15 cellular contexts compared by ENCODE assay signal in genomic region chr3:14410106-14410500, GRCh38. TPM values are rescaled to one million over a fixed set of nuclear protein-coding genes. Genes with fewer than 3 reads are reported as not detected.
DNase-seq lines count a peak whose midpoint lies in the region; ATAC-seq and TF ChIP-seq lines count a peak whose summit lies in the region.
"Had no signal": no experiment of that assay in that cellular context is flagged by ENCODE, and none has a peak within 500 bp of the region (broad histone marks: within the 10 kb centered on the region; RNA-seq: fewer than 3 reads in every experiment).

No MANE protein-coding gene starts in this region.

- peak overlapping the region; percentile 76 to 91 for H3K27ac Mint-ChIP-seq in natural killer cell treated with Interleukin-12 subunit alpha and Interleukin-12 subunit beta and Interleukin-15 and Interleukin-18, amount 100 ng/mL, for 72 hours
- peak overlapping the region in 1 of 2 donors; percentile 41 for H3K27ac Mint-ChIP-seq in natural killer cell
- H3K27ac Mint-ChIP-seq in activated CD4-positive, alpha-beta memory T cell treated with anti-CD3 and anti-CD28 coated beads for 36 hours = peak overlapping the region; percentile 84

- H3K4me3 Mint-ChIP-seq in natural killer cell treated with Interleukin-12 subunit alpha and Interleukin-12 subunit beta and Interleukin-15 and Interleukin-18, amount 100 ng/mL, for 72 hours = peak overlapping the region; percentile 15
- no peak overlapping the region for H3K4me3 Mint-ChIP-seq in natural killer cell
- H3K4me3 Mint-ChIP-seq in activated CD4-positive, alpha-beta memory T cell treated with anti-CD3 and anti-CD28 coated beads for 36 hours = no peak overlapping the region

- no peaks in the 10 kb centered on the region for H3K27me3 ChIP-seq in lower lobe of right lung (ENCODE audit: low read depth)
- H3K27me3 ChIP-seq in upper lobe of right lung = no peaks in the 10 kb centered on the region
- H3K27me3 ChIP-seq: BE2C had no signal

- no peak overlapping the region for H3K4me3 ChIP-seq in lower lobe of right lung
- H3K4me3 ChIP-seq in upper lobe of right lung = no peak overlapping the region

- TF ChIP-seq CTCF in natural killer cell (IDR thresholded peaks at IDR 0.05) (no peak), lower lobe of right lung (IDR thresholded peaks at IDR 0.05) (no peak), upper lobe of right lung (IDR thresholded peaks at IDR 0.05) (no peak)

- no peak for DNase-seq in natural killer cell treated with Interleukin-12 subunit alpha and Interleukin-12 subunit beta and Interleukin-15 and Interleukin-18, amount 100 ng/mL, for 72 hours (ENCODE audit: low spot score)
- DNase-seq in natural killer cell (no peak), lower lobe of right lung (no peak), upper lobe of right lung (no peak), AG08395 (ENCODE audit: low spot score) (no peak), NCI-H69 (lab: John Stamatoyannopoulos, UW) (no peak)
- DNase-seq in activated CD4-positive, alpha-beta memory T cell treated with anti-CD3 and anti-CD28 coated beads for 36 hours = no peak
- DNase-seq: BE2C; cerebellar nuclear complex; H7; NCI-H1694; NCI-H524 treated with DMSO at 0.1 percent for 48 hours; stimulated activated CD4-positive, alpha-beta T cell treated with anti-CD3 and anti-CD28 coated beads, Interleukin-2, amount 100 ng/mL, for 48 hours had no signal

- H3K36me3 Mint-ChIP-seq in natural killer cell treated with Interleukin-12 subunit alpha and Interleukin-12 subunit beta and Interleukin-15 and Interleukin-18, amount 100 ng/mL, for 72 hours = no peaks in the 10 kb centered on the region
- no peaks in the 10 kb centered on the region for H3K36me3 Mint-ChIP-seq in natural killer cell
- H3K36me3 Mint-ChIP-seq in activated CD4-positive, alpha-beta memory T cell treated with anti-CD3 and anti-CD28 coated beads for 36 hours = peaks cover 12% of the 10 kb centered on the region

- no peaks in the 10 kb centered on the region for H3K27me3 Mint-ChIP-seq in natural killer cell treated with Interleukin-12 subunit alpha and Interleukin-12 subunit beta and Interleukin-15 and Interleukin-18, amount 100 ng/mL, for 72 hours
- no peaks in the 10 kb centered on the region for H3K27me3 Mint-ChIP-seq in natural killer cell (ENCODE audit: low read depth in 2 of 2)
- H3K27me3 Mint-ChIP-seq in activated CD4-positive, alpha-beta memory T cell treated with anti-CD3 and anti-CD28 coated beads for 36 hours = no peaks in the 10 kb centered on the region

- H3K36me3 ChIP-seq in lower lobe of right lung (peaks cover 15% of the 10 kb centered on the region), upper lobe of right lung (peaks cover 5% of the 10 kb centered on the region)
- H3K36me3 ChIP-seq: BE2C had no signal

- ATAC-seq in natural killer cell treated with Interleukin-12 subunit alpha and Interleukin-12 subunit beta and Interleukin-15 and Interleukin-18, amount 100 ng/mL, for 72 hours = no peak
- no peak for ATAC-seq in natural killer cell
- ATAC-seq in lower lobe of right lung = no peak
- ATAC-seq in upper lobe of right lung = no peak
- no peak for ATAC-seq in GM18511 (IDR thresholded peaks at IDR 0.05; ENCODE audit: unreplicated experiment)

- H3K9me3 ChIP-seq in lower lobe of right lung (no peaks in the 10 kb centered on the region), upper lobe of right lung (no peaks in the 10 kb centered on the region)
- H3K9me3 ChIP-seq: BE2C had no signal

- H3K9me3 Mint-ChIP-seq in natural killer cell treated with Interleukin-12 subunit alpha and Interleukin-12 subunit beta and Interleukin-15 and Interleukin-18, amount 100 ng/mL, for 72 hours = no peaks in the 10 kb centered on the region
- no peaks in the 10 kb centered on the region for H3K9me3 Mint-ChIP-seq in natural killer cell
- H3K9me3 Mint-ChIP-seq in activated CD4-positive, alpha-beta memory T cell treated with anti-CD3 and anti-CD28 coated beads for 36 hours = no peaks in the 10 kb centered on the region

- H3K27ac ChIP-seq in lower lobe of right lung (peak overlapping the region; percentile 68), upper lobe of right lung (peak overlapping the region; percentile 78)
- H3K27ac ChIP-seq: parathyroid adenoma had no signal

- peaks cover 81% of the 10 kb centered on the region for H3K4me1 ChIP-seq in lower lobe of right lung
- H3K4me1 ChIP-seq in upper lobe of right lung = peaks cover 55% of the 10 kb centered on the region
- H3K4me1 ChIP-seq: parathyroid adenoma had no signal

- H3K4me1 Mint-ChIP-seq in natural killer cell treated with Interleukin-12 subunit alpha and Interleukin-12 subunit beta and Interleukin-15 and Interleukin-18, amount 100 ng/mL, for 72 hours (ENCODE audit: low read depth in 2 of 2) = peaks cover 24 to 36% of the 10 kb centered on the region in 2 donors
- peaks cover 26 to 37% of the 10 kb centered on the region in 2 donors for H3K4me1 Mint-ChIP-seq in natural killer cell
- peaks cover 47% of the 10 kb centered on the region for H3K4me1 Mint-ChIP-seq in activated CD4-positive, alpha-beta memory T cell treated with anti-CD3 and anti-CD28 coated beads for 36 hours (ENCODE audit: low read depth)

- intact Hi-C loops in natural killer cell (cut with micrococcal nuclease) (no loop called here), lower lobe of right lung (cut with DNase I) (no loop called here), upper lobe of right lung (cut with DNase I) (no loop called here)
- intact Hi-C loops in activated CD4-positive, alpha-beta memory T cell treated with anti-CD3 and anti-CD28 coated beads for 36 hours (cut with micrococcal nuclease) = no loop called here

- POLR2A ChIA-PET in activated CD4-positive, alpha-beta memory T cell treated with anti-CD3 and anti-CD28 coated beads for 36 hours (lab: Charles Lee) = no interaction called here

- CTCF ChIA-PET in activated CD4-positive, alpha-beta memory T cell treated with anti-CD3 and anti-CD28 coated beads for 36 hours (lab: Charles Lee) = no interaction called here

RNA-seq across cellular contexts. Expression of gene SLC6A6, which starts 7.7 kb away (rescaled TPM):
- 10 to 100 TPM; 20.4 to 56.7 TPM for total RNA-seq in natural killer cell treated with Interleukin-12 subunit alpha and Interleukin-12 subunit beta and Interleukin-15 and Interleukin-18, amount 100 ng/mL, for 72 hours
- total RNA-seq in natural killer cell = 10 to 100 TPM; 43.7 to 55.4 (median 50.1) TPM
- 10 to 100 TPM; 44.0 to 45.1 TPM for total RNA-seq in activated CD4-positive, alpha-beta memory T cell treated with anti-CD3 and anti-CD28 coated beads for 36 hours
- total RNA-seq in lower lobe of right lung = 84.0 TPM
- 54.3 TPM for total RNA-seq in upper lobe of right lung
